ENCODE assay signal across 8 cellular contexts in the genomic region with DNA sequence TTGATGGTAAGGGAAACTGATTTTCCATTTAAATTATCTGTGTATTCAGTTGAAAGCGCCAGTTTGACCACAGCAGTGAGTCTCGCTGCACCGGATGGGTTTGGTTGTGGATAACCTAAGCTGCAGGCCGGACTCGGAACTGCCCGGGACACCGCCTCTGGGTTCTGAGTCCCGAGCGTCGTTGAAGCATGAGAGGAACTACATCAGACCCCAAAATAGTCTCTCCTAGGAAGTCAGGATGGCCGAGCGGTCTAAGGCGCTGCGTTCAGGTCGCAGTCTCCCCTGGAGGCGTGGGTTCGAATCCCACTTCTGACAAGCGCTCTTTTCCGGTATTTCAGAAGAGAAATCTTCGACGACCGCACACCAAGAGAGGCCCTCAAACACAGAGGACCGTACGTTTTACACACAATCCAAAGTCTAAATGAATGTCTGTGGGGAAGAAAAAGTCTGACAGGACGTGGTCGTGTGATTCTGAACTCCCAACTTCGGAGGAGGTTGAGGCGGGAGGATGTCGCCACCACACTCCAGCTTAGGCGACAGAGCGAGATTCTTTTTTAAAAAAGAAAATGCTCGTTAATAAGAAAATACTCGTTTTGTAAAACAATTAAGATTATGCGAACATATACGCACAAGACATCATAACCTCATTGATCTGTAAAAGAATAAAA. TPM values are rescaled to one million over a fixed set of nuclear protein-coding genes. Genes with fewer than 3 reads are reported as not detected.
DNase-seq lines count a peak whose midpoint lies in the region; TF ChIP-seq lines count a peak whose summit lies in the region.

No MANE protein-coding gene starts in this region.

- no peaks in the 10 kb centered on the region for H3K9me3 Mint-ChIP-seq in activated naive CD4-positive, alpha-beta T cell treated with anti-CD3 and anti-CD28 coated beads, Interleukin-2, amount 10 ng/mL, durations not matched to agents 7 days and 5 days

- H3K4me1 Mint-ChIP-seq in activated naive CD4-positive, alpha-beta T cell treated with anti-CD3 and anti-CD28 coated beads, Interleukin-2, amount 10 ng/mL, durations not matched to agents 7 days and 5 days: peaks cover 26% of the 10 kb centered on the region

- no peak overlapping the region for H3K4me3 Mint-ChIP-seq in activated naive CD4-positive, alpha-beta T cell treated with anti-CD3 and anti-CD28 coated beads, Interleukin-2, amount 10 ng/mL, durations not matched to agents 7 days and 5 days

- intact Hi-C loops in testis (cut with DNase I; ENCODE audit: low total_unique reads): loop anchor here (2.0 to 10.0 kb wide), 4 partner anchors 75 to 225 kb away; a partner anchor contains a TSS

- peaks cover 32% of the 10 kb centered on the region for H3K27me3 Mint-ChIP-seq in activated naive CD4-positive, alpha-beta T cell treated with anti-CD3 and anti-CD28 coated beads, Interleukin-2, amount 10 ng/mL, durations not matched to agents 7 days and 5 days

- 1% methylated on average over 28 to 35 of the region's 35 CpGs for WGBS in testis, 2 donors

- peak; percentile 99 for DNase-seq in ELF-1 (ENCODE audit: low read depth, low spot score)
- DNase-seq in H7: peak; percentile 79
- DNase-seq in MG63: peak; percentile 95
- peak; percentile 96 for DNase-seq in SK-MEL-5 (ENCODE audit: low read depth, low spot score)
- DNase-seq in activated naive CD4-positive, alpha-beta T cell treated with anti-CD3 and anti-CD28 coated beads, Interleukin-2, amount 10 ng/mL, durations not matched to agents 7 days and 5 days: peak; percentile 87
- peak; percentile 85 for DNase-seq in glomerular endothelial cell (ENCODE audit: extremely low read depth, low read depth, low spot score)
- DNase-seq in occipital lobe (lab: John Stamatoyannopoulos, UW): peak; percentile 80
- DNase-seq in testis: peak; percentile 94

- no peak for TF ChIP-seq POLR2A in testis (IDR thresholded peaks at IDR 0.05)

- CTCF ChIA-PET in activated naive CD4-positive, alpha-beta T cell treated with anti-CD3 and anti-CD28 coated beads, Interleukin-2, amount 10 ng/mL, durations not matched to agents 7 days and 5 days (lab: Charles Lee): interaction anchor here (0.7 to 7.3 kb wide), 11 partner anchors 9 to 220 kb away, joined by 3 to 161 read pairs (median 8); a partner anchor contains a TSS

- in situ Hi-C loops in SK-MEL-5 (cut with HindIII; ENCODE audit: low pct_unique_long_range_greater_than_20kb, low sequenced_read_pairs): no loop called here

- peak overlapping the region; percentile 62 for H3K4me3 ChIP-seq in H7 (ENCODE audit: insufficient read depth, low read depth, low read length)
- H3K4me3 ChIP-seq in MG63: peak overlapping the region; percentile 58
- peak overlapping the region; percentile 51 to 58 for H3K4me3 ChIP-seq in testis

- H3K9me3 ChIP-seq in MG63 (no peaks in the 10 kb centered on the region), testis (no peaks in the 10 kb centered on the region)

- H3K27ac Mint-ChIP-seq in activated naive CD4-positive, alpha-beta T cell treated with anti-CD3 and anti-CD28 coated beads, Interleukin-2, amount 10 ng/mL, durations not matched to agents 7 days and 5 days: no peak overlapping the region

- H3K36me3 ChIP-seq in H7 (replicated peaks; ENCODE audit: control insufficient read depth, insufficient read depth, low read length): no peaks in the 10 kb centered on the region
- H3K36me3 ChIP-seq in MG63: no peaks in the 10 kb centered on the region
- H3K36me3 ChIP-seq in testis (ENCODE audit: low read depth, missing control alignments): no peaks in the 10 kb centered on the region

- peak overlapping the region; percentile 80 to 93 for H3K27ac ChIP-seq in testis

- TF ChIP-seq CTCF in testis (IDR thresholded peaks at IDR 0.05): peak; percentile 20 to 75 (median 70)

- H3K36me3 Mint-ChIP-seq in activated naive CD4-positive, alpha-beta T cell treated with anti-CD3 and anti-CD28 coated beads, Interleukin-2, amount 10 ng/mL, durations not matched to agents 7 days and 5 days: no peaks in the 10 kb centered on the region

- peaks cover 27% of the 10 kb centered on the region for H3K4me1 ChIP-seq in testis

- H3K27me3 ChIP-seq in H7 (ENCODE audit: control insufficient read depth, insufficient read depth, low read length) (peaks cover 2% of the 10 kb centered on the region; the same call in 1 of the 2 replicates), MG63 (peaks cover 3% of the 10 kb centered on the region; the same call in 1 of the 2 replicates), testis (no peaks in the 10 kb centered on the region)

RNA-seq across cellular contexts. Expression of a gene that starts 15.4 kb away (rescaled TPM):
- total RNA-seq in H7 (2014; rRNA removed; shearing (Covaris generic)): 1.6 and 3.0 TPM in 2 replicates
- not detected in 2 replicates for total RNA-seq in MG63 (2014; rRNA removed; shearing (Covaris generic); ENCODE audit: low replicate concordance)
- 0.13 and 0.32 TPM in 2 replicates for total RNA-seq in SK-MEL-5 (2014; rRNA removed; shearing (Covaris generic))
- polyA plus RNA-seq in SK-MEL-5 (2015; cell fraction: cytosol; rRNA removed): 0.53 and 0.54 TPM in 2 replicates
- 0.16 and 0.91 TPM in 2 replicates for polyA plus RNA-seq in SK-MEL-5 (2015; cell fraction: nucleus; rRNA removed)
- total RNA-seq in glomerular endothelial cell: 3.5 and 15.9 TPM in 2 replicates
- total RNA-seq in occipital lobe: 1.2 TPM
- total RNA-seq in testis: 10 to 100 TPM; 36.1 to 39.4 TPM
- 15.0 TPM for polyA plus RNA-seq in testis (ENCODE audit: insufficient read depth, low read depth, low replicate concordance)

RNA-seq across cellular contexts. Expression of a gene that starts 54.8 kb away (rescaled TPM):
- total RNA-seq in H7 (2014; rRNA removed; shearing (Covaris generic)): 27.7 and 28.3 TPM in 2 replicates
- total RNA-seq in MG63 (2014; rRNA removed; shearing (Covaris generic); ENCODE audit: low replicate concordance): 352 and 467 TPM in 2 replicates
- 52.3 and 55.7 TPM in 2 replicates for total RNA-seq in SK-MEL-5 (2014; rRNA removed; shearing (Covaris generic))
- 48.4 and 49.3 TPM in 2 replicates for polyA plus RNA-seq in SK-MEL-5 (2015; cell fraction: cytosol; rRNA removed)
- polyA plus RNA-seq in SK-MEL-5 (2015; cell fraction: nucleus; rRNA removed): 12.1 and 12.9 TPM in 2 replicates
- total RNA-seq in glomerular endothelial cell (103 and 116 TPM in 2 replicates), occipital lobe (81.4 TPM), testis (10 to 100 TPM; 88.8 to 92.4 TPM)
- 128 TPM for polyA plus RNA-seq in testis (ENCODE audit: insufficient read depth, low read depth, low replicate concordance)

RNA-seq across cellular contexts. Expression of a gene that starts 58.7 kb away (rescaled TPM):
- total RNA-seq in H7 (2014; rRNA removed; shearing (Covaris generic)): not detected in 2 replicates
- not detected in 2 replicates for total RNA-seq in MG63 (2014; rRNA removed; shearing (Covaris generic); ENCODE audit: low replicate concordance)
- total RNA-seq in SK-MEL-5 (2014; rRNA removed; shearing (Covaris generic)): not detected in 2 replicates
- not detected in 2 replicates for polyA plus RNA-seq in SK-MEL-5 (2015; cell fraction: cytosol; rRNA removed)
- not detected in 2 replicates for polyA plus RNA-seq in SK-MEL-5 (2015; cell fraction: nucleus; rRNA removed)
- total RNA-seq in glomerular endothelial cell: 0.15 TPM in 1 of 2 replicates, not detected in the other
- total RNA-seq in occipital lobe: not detected
- total RNA-seq in testis: not detected
- polyA plus RNA-seq in testis (ENCODE audit: insufficient read depth, low read depth, low replicate concordance): 0.65 TPM

Comparison
In these comparisons a context has a peak if more than half of its experiments do, and no peak if none do; other contexts are left out.
1. Peak in every context shown above with its lines: DNase-seq, H3K4me3 ChIP-seq and H3K27ac ChIP-seq.